Comparison of ENCODE assay signal across 1 cellular context in the genomic region with DNA sequence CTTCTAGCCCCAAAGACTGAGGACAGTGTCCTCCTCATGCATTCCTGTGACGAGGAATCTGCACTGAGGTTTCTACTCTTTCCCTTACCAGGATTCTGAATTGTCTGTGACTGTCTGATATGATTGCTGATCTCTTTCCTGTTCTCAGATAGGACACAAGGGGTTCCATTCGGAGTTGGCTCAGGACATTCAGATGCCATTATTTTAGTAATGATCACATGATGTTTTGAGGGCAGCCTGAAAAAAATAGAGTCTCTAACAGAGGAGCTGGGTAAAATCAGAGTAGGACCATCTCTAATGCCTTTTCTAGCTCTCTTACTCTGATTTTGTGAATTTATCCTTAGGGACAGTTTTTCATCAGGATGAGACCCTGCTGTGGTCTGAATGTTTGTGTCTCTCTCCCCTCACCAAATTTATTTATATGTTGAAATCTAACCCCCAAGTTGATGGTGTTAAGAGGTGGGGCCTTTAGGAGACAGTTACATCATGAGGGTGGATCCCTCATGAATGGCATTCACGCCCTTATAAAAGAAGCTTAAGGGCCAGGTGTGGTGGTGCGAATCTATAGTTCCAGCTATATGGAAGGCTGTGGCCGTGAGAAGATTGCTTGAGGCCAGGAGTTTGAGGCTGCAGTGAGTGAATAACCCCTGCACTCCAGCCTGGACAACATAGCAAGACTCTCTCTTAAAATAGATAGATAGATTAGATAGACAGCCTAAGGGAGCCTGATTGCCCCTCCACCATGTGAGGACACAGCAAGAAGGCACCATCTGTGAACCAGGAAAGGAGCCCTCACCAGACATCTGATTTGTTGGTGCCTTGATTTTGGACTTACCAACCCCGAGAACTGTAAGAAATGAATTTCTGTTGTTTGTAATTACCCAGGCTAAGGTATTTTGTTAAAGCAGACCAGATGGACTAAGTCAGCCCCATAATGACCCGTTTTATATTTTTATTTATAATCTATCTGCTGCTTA.
TF ChIP-seq lines count a peak whose summit lies in the region.

No MANE protein-coding gene starts in this region.

TF ChIP-seq in GM12878, 131 proteins besides CTCF, POLR2A, EP300 and RAD21:
- TF ChIP-seq NR2F1 (conservative IDR thresholded peaks at IDR 0.05), result no peak
- no peak for TF ChIP-seq ESRRA (IDR thresholded peaks at IDR 0.05; ENCODE audit: low read length)
- TF ChIP-seq EED (IDR thresholded peaks at IDR 0.05; ENCODE audit: low read depth), result no peak
- no peak for TF ChIP-seq NR2C2 (IDR thresholded peaks at IDR 0.05; ENCODE audit: borderline replicate concordance, control insufficient read depth, insufficient read length, low read depth)
- TF ChIP-seq CHD4 (IDR thresholded peaks at IDR 0.05), result no peak
- TF ChIP-seq FOXK2 (IDR thresholded peaks at IDR 0.05), result no peak
- TF ChIP-seq, protein P1, sequence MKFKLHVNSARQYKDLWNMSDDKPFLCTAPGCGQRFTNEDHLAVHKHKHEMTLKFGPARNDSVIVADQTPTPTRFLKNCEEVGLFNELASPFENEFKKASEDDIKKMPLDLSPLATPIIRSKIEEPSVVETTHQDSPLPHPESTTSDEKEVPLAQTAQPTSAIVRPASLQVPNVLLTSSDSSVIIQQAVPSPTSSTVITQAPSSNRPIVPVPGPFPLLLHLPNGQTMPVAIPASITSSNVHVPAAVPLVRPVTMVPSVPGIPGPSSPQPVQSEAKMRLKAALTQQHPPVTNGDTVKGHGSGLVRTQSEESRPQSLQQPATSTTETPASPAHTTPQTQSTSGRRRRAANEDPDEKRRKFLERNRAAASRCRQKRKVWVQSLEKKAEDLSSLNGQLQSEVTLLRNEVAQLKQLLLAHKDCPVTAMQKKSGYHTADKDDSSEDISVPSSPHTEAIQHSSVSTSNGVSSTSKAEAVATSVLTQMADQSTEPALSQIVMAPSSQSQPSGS (IDR thresholded peaks at IDR 0.05; ENCODE audit: low read length), result no peak
- TF ChIP-seq YY1 (IDR thresholded peaks at IDR 0.05; ENCODE audit: low read depth, low read length), result no peak
- no peak for TF ChIP-seq YBX1 (IDR thresholded peaks at IDR 0.05)
- TF ChIP-seq NR2C1 (IDR thresholded peaks at IDR 0.05), result no peak
- TF ChIP-seq POU2F2 (IDR thresholded peaks at IDR 0.05; ENCODE audit: borderline replicate concordance, low read depth, low read length), result no peak
- TF ChIP-seq, protein P2, sequence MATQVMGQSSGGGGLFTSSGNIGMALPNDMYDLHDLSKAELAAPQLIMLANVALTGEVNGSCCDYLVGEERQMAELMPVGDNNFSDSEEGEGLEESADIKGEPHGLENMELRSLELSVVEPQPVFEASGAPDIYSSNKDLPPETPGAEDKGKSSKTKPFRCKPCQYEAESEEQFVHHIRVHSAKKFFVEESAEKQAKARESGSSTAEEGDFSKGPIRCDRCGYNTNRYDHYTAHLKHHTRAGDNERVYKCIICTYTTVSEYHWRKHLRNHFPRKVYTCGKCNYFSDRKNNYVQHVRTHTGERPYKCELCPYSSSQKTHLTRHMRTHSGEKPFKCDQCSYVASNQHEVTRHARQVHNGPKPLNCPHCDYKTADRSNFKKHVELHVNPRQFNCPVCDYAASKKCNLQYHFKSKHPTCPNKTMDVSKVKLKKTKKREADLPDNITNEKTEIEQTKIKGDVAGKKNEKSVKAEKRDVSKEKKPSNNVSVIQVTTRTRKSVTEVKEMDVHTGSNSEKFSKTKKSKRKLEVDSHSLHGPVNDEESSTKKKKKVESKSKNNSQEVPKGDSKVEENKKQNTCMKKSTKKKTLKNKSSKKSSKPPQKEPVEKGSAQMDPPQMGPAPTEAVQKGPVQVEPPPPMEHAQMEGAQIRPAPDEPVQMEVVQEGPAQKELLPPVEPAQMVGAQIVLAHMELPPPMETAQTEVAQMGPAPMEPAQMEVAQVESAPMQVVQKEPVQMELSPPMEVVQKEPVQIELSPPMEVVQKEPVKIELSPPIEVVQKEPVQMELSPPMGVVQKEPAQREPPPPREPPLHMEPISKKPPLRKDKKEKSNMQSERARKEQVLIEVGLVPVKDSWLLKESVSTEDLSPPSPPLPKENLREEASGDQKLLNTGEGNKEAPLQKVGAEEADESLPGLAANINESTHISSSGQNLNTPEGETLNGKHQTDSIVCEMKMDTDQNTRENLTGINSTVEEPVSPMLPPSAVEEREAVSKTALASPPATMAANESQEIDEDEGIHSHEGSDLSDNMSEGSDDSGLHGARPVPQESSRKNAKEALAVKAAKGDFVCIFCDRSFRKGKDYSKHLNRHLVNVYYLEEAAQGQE (IDR thresholded peaks at IDR 0.05; ENCODE audit: low read depth, low read length), result no peak
- TF ChIP-seq, protein P3, sequence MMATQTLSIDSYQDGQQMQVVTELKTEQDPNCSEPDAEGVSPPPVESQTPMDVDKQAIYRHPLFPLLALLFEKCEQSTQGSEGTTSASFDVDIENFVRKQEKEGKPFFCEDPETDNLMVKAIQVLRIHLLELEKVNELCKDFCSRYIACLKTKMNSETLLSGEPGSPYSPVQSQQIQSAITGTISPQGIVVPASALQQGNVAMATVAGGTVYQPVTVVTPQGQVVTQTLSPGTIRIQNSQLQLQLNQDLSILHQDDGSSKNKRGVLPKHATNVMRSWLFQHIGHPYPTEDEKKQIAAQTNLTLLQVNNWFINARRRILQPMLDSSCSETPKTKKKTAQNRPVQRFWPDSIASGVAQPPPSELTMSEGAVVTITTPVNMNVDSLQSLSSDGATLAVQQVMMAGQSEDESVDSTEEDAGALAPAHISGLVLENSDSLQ (IDR thresholded peaks at IDR 0.05), result no peak
- TF ChIP-seq CHD2 (IDR thresholded peaks at IDR 0.05; ENCODE audit: borderline replicate concordance, low read depth, low read length), result no peak
- no peak for TF ChIP-seq ZZZ3 (IDR thresholded peaks at IDR 0.05; ENCODE audit: control insufficient read depth, insufficient read length, low read depth)
- no peak for TF ChIP-seq RCOR1 (conservative IDR thresholded peaks at IDR 0.05; ENCODE audit: low read depth, low read length)
- TF ChIP-seq ZNF217 (IDR thresholded peaks at IDR 0.05), result no peak
- no peak for TF ChIP-seq NFYA (IDR thresholded peaks at IDR 0.05; ENCODE audit: borderline replicate concordance, low read depth, low read length)
- TF ChIP-seq, protein P4, sequence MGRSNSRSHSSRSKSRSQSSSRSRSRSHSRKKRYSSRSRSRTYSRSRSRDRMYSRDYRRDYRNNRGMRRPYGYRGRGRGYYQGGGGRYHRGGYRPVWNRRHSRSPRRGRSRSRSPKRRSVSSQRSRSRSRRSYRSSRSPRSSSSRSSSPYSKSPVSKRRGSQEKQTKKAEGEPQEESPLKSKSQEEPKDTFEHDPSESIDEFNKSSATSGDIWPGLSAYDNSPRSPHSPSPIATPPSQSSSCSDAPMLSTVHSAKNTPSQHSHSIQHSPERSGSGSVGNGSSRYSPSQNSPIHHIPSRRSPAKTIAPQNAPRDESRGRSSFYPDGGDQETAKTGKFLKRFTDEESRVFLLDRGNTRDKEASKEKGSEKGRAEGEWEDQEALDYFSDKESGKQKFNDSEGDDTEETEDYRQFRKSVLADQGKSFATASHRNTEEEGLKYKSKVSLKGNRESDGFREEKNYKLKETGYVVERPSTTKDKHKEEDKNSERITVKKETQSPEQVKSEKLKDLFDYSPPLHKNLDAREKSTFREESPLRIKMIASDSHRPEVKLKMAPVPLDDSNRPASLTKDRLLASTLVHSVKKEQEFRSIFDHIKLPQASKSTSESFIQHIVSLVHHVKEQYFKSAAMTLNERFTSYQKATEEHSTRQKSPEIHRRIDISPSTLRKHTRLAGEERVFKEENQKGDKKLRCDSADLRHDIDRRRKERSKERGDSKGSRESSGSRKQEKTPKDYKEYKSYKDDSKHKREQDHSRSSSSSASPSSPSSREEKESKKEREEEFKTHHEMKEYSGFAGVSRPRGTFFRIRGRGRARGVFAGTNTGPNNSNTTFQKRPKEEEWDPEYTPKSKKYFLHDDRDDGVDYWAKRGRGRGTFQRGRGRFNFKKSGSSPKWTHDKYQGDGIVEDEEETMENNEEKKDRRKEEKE (IDR thresholded peaks at IDR 0.05), result no peak
- TF ChIP-seq TARDBP (IDR thresholded peaks at IDR 0.05; ENCODE audit: borderline replicate concordance), result no peak
TF ChIP-seq in GM12878: peak in this region for 0.
